8 cellular contexts compared by ENCODE assay signal in the genomic region with DNA sequence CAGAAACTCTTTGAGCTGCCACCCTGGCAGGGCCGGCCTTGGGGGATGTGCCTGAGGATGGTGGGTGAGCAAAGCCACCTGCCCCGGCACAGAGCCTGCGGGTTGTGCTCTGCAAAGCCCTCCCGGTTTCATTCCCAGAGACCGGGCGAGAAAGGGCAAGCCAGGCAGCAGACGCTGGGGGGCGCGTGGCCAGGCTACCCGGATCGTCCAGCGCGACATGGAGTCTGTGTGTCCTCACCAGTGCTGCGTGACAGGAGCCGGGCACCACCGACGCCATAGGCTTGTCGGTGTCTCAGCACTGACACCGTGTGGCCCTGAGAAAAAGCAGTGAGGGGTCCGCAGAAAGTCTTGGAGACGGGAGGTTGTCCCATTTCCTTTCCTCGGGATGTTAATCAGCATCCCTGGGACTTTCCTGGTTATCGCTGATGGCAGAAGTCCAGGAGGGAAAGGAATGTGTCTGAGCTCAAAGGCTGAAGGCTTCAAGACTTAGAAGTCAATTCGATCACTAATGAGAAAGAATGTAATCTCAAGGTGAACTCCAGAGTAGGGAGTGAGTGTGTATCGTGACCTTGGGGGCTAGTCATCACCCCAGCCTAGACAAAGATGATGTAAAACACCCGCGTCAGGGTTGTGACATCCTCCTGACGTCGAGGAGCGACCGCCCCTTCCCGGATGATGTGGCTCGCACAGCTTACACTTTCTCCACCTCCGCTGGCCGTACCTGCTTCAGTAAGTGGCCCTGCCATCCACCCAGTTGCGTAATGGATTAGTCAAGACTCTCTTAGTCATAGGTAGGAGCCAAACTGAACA. TPM values are rescaled to one million over a fixed set of nuclear protein-coding genes. Genes with fewer than 3 reads are reported as not detected.
DNase-seq lines count a peak whose midpoint lies in the region; ATAC-seq and TF ChIP-seq lines count a peak whose summit lies in the region.

No MANE protein-coding gene starts in this region.

- peak overlapping the region; percentile 55 for H3K4me3 Mint-ChIP-seq in activated T-cell treated with anti-CD3 and anti-CD28 coated beads, Interleukin-2, amount 50 U/mL, for 24 hours
- peak overlapping the region in 7 of 8 donors; percentile 20 to 83 (median 61) for H3K4me3 Mint-ChIP-seq in naive B cell
- H3K4me3 Mint-ChIP-seq in stimulated activated naive CD8-positive, alpha-beta T cell treated with anti-CD3 and anti-CD28 coated beads, Interleukin-15, Interleukin-2, amounts not matched to agents 100 ng/mL and 50 ng/mL, for 24 hours: peak overlapping the region; percentile 56

- peaks cover 11% of the 10 kb centered on the region; the same call in 1 of the 2 replicates for H3K27me3 ChIP-seq in OCI-LY3 (ENCODE audit: low read depth, low read length)

- H3K27me3 Mint-ChIP-seq in activated T-cell treated with anti-CD3 and anti-CD28 coated beads, Interleukin-2, amount 50 U/mL, for 24 hours: peaks cover 36% of the 10 kb centered on the region
- H3K27me3 Mint-ChIP-seq in naive B cell: peaks cover 35 to 40% (median 36%) of the 10 kb centered on the region in 3 donors
- peaks cover 37% of the 10 kb centered on the region for H3K27me3 Mint-ChIP-seq in stimulated activated naive CD8-positive, alpha-beta T cell treated with anti-CD3 and anti-CD28 coated beads, Interleukin-15, Interleukin-2, amounts not matched to agents 100 ng/mL and 50 ng/mL, for 24 hours

- peak; percentile 87 for DNase-seq in COLO668 (lab: John Stamatoyannopoulos, UW; ENCODE audit: unreplicated experiment)
- peak; percentile 79 for DNase-seq in HS-5 (ENCODE audit: low read depth)
- DNase-seq in activated T-cell treated with anti-CD3 and anti-CD28 coated beads, Interleukin-2, amount 50 U/mL, for 24 hours: peak; percentile 69
- peak; percentile 48 for DNase-seq in fibroblast of peridontal ligament (ENCODE audit: extremely low read depth)
- DNase-seq in naive B cell: no peak

- H3K4me3 ChIP-seq in OCI-LY3 (ENCODE audit: low read length): peak overlapping the region; percentile 77

- no peaks in the 10 kb centered on the region for H3K36me3 Mint-ChIP-seq in activated T-cell treated with anti-CD3 and anti-CD28 coated beads, Interleukin-2, amount 50 U/mL, for 24 hours (ENCODE audit: low read depth)
- H3K36me3 Mint-ChIP-seq in naive B cell: no peaks in the 10 kb centered on the region
- H3K36me3 Mint-ChIP-seq in stimulated activated naive CD8-positive, alpha-beta T cell treated with anti-CD3 and anti-CD28 coated beads, Interleukin-15, Interleukin-2, amounts not matched to agents 100 ng/mL and 50 ng/mL, for 24 hours (ENCODE audit: low read depth): no peaks in the 10 kb centered on the region

- H3K27ac ChIP-seq in OCI-LY3 (ENCODE audit: low read length): no peak overlapping the region

- H3K9ac ChIP-seq in OCI-LY3 (ENCODE audit: low read length): peak overlapping the region; percentile 38; the same call in 1 of the 2 replicates

- peak; percentile 86 for TF ChIP-seq CTCF in OCI-LY3 (IDR thresholded peaks at IDR 0.05; ENCODE audit: low read depth, low read length)

- peak overlapping the region; percentile 81 for H3K27ac Mint-ChIP-seq in activated T-cell treated with anti-CD3 and anti-CD28 coated beads, Interleukin-2, amount 50 U/mL, for 24 hours
- H3K27ac Mint-ChIP-seq in naive B cell: peak overlapping the region in 1 of 6 donors; percentile 80
- H3K27ac Mint-ChIP-seq in stimulated activated naive CD8-positive, alpha-beta T cell treated with anti-CD3 and anti-CD28 coated beads, Interleukin-15, Interleukin-2, amounts not matched to agents 100 ng/mL and 50 ng/mL, for 24 hours: no peak overlapping the region

- no peaks in the 10 kb centered on the region for H3K9me3 ChIP-seq in OCI-LY3 (ENCODE audit: insufficient read depth, low read length)

- no peaks in the 10 kb centered on the region for H3K36me3 ChIP-seq in OCI-LY3 (replicated peaks; ENCODE audit: low read depth, low read length)

- no peaks in the 10 kb centered on the region for H3K9me3 Mint-ChIP-seq in activated T-cell treated with anti-CD3 and anti-CD28 coated beads, Interleukin-2, amount 50 U/mL, for 24 hours
- no peaks in the 10 kb centered on the region for H3K9me3 Mint-ChIP-seq in naive B cell
- H3K9me3 Mint-ChIP-seq in stimulated activated naive CD8-positive, alpha-beta T cell treated with anti-CD3 and anti-CD28 coated beads, Interleukin-15, Interleukin-2, amounts not matched to agents 100 ng/mL and 50 ng/mL, for 24 hours: no peaks in the 10 kb centered on the region

- no peaks in the 10 kb centered on the region for H3K79me2 ChIP-seq in OCI-LY3 (ENCODE audit: low read length)

- H4K20me1 ChIP-seq in OCI-LY3 (ENCODE audit: insufficient read depth, low read length): no peaks in the 10 kb centered on the region

- H3K4me1 Mint-ChIP-seq in activated T-cell treated with anti-CD3 and anti-CD28 coated beads, Interleukin-2, amount 50 U/mL, for 24 hours (ENCODE audit: low read depth): peaks cover 12% of the 10 kb centered on the region
- peaks cover 4 to 18% (median 10%) of the 10 kb centered on the region in 3 donors for H3K4me1 Mint-ChIP-seq in naive B cell
- H3K4me1 Mint-ChIP-seq in stimulated activated naive CD8-positive, alpha-beta T cell treated with anti-CD3 and anti-CD28 coated beads, Interleukin-15, Interleukin-2, amounts not matched to agents 100 ng/mL and 50 ng/mL, for 24 hours (ENCODE audit: low read depth): peaks cover 5% of the 10 kb centered on the region

- peaks cover 7% of the 10 kb centered on the region; the same call in 1 of the 2 replicates for H3K4me1 ChIP-seq in OCI-LY3 (ENCODE audit: low read length)

- peak overlapping the region; percentile 87 for H3K4me2 ChIP-seq in OCI-LY3 (ENCODE audit: low read length)

- H2AFZ ChIP-seq in OCI-LY3 (ENCODE audit: low read depth, low read length): peak overlapping the region; percentile 85

- ATAC-seq in naive B cell (ENCODE audit: low read depth in 2 of 2): peak; percentile 65 to 75
- no peak for ATAC-seq in HG02588 (IDR thresholded peaks at IDR 0.05; ENCODE audit: unreplicated experiment)

RNA-seq across cellular contexts. Expression of a gene that starts 36.3 kb away (rescaled TPM):
- polyA plus RNA-seq in naive B cell (ENCODE audit: low read depth in 6 of 6): not detected

RNA-seq across cellular contexts. Expression of a gene that starts 37.2 kb away (rescaled TPM):
- not detected for polyA plus RNA-seq in naive B cell (ENCODE audit: low read depth in 6 of 6)
